29 cellular contexts compared by ENCODE assay signal in genomic region chr11:102142333-102142732, GRCh38. TPM values are rescaled to one million over a fixed set of nuclear protein-coding genes. Genes with fewer than 3 reads are reported as not detected.
A peak's percentile ranks its signal among the peaks of the same experiment; 100 is the strongest.
DNase-seq lines count a peak whose midpoint lies in the region; ATAC-seq, FAIRE-seq and TF ChIP-seq lines count a peak whose summit lies in the region.
"Had no signal": no experiment of that assay in that cellular context is flagged by ENCODE, and none has a peak within 500 bp of the region (broad histone marks: within the 10 kb centered on the region; RNA-seq: fewer than 3 reads in every experiment).

No MANE protein-coding gene starts in this region.

- H3K4me2 ChIP-seq in astrocyte (ENCODE audit: low read length) (no peak overlapping the region), MM.1S (ENCODE audit: low read depth, low read length) (no peak overlapping the region)

- H3K27ac ChIP-seq in astrocyte (ENCODE audit: low read depth, low read length): no peak overlapping the region
- peak overlapping the region in 3 of 4 donors; percentile 60 to 75 (median 67) for H3K27ac ChIP-seq in gastroesophageal sphincter
- H3K27ac ChIP-seq in skeletal muscle tissue (ENCODE audit: low read depth, low read length): peak overlapping the region; percentile 61
- no peak overlapping the region for H3K27ac ChIP-seq in MM.1S (ENCODE audit: low read length)
- H3K27ac ChIP-seq: HL-60, tibial nerve had no signal

- DNase-seq in HFFc6 (no peak), astrocyte (ENCODE audit: low read depth) (no peak), MM.1S (no peak)
- no peak for DNase-seq in T-helper 2 cell treated with Interferon-gamma antibody and Interleukin-4, amounts not matched to agents 5 μg/mL and 100 μg/mL, for 36 hours (ENCODE audit: low spot score)
- no peak for DNase-seq in activated naive CD4-positive, alpha-beta T cell treated with anti-CD3 and anti-CD28 coated beads, Interleukin-2, amount 10 ng/mL, durations not matched to agents 7 days and 5 days
- DNase-seq: activated CD4-positive, alpha-beta T cell treated with anti-CD3 and anti-CD28 coated beads, Interleukin-2, amount 50 U/mL, for 1 hour; aorta; CD4-positive, CD25-positive, alpha-beta regulatory T cell; effector CD8-positive, alpha-beta T cell; erythroblast; kidney glomerular epithelial cell; mammary epithelial cell; NCI-H1048; NCI-H1930; NCI-H774; retina; RPMI8226; stimulated activated CD4-positive, alpha-beta T cell treated with anti-CD3 and anti-CD28 coated beads, Interleukin-4, amount 100 ng/mL, for 4 hours; stimulated activated naive CD8-positive, alpha-beta T cell treated with anti-CD3 and anti-CD28 coated beads, Interleukin-15, Interleukin-2, amounts not matched to agents 100 U/mL and 50 U/mL, for 24 hours had no signal

- CTCF ChIA-PET in activated naive CD4-positive, alpha-beta T cell treated with anti-CD3 and anti-CD28 coated beads, Interleukin-2, amount 10 ng/mL, durations not matched to agents 7 days and 5 days (lab: Charles Lee): no interaction called here

- no peak for TF ChIP-seq POLR2A in gastroesophageal sphincter (IDR thresholded peaks at IDR 0.05)

- peaks cover 5% of the 10 kb centered on the region for H3K36me3 ChIP-seq in astrocyte (ENCODE audit: insufficient read depth, low read length)
- no peaks in the 10 kb centered on the region for H3K36me3 ChIP-seq in gastroesophageal sphincter
- H3K36me3 ChIP-seq in skeletal muscle tissue (ENCODE audit: control insufficient read depth in 3 of 3, insufficient read depth in 3 of 3, low read length in 3 of 3): no peaks in the 10 kb centered on the region
- H3K36me3 ChIP-seq in MM.1S (replicated peaks; ENCODE audit: insufficient read depth, low read length): no peaks in the 10 kb centered on the region

- H3K9me2 ChIP-seq in MM.1S (replicated peaks; ENCODE audit: insufficient read depth, low read length): no peaks in the 10 kb centered on the region

- H2AFZ ChIP-seq in astrocyte (ENCODE audit: low read depth, low read length) (no peak overlapping the region), MM.1S (ENCODE audit: low read length) (no peak overlapping the region)

- H3K9me3 ChIP-seq in astrocyte (ENCODE audit: insufficient read depth, low read depth, low read length) (no peaks in the 10 kb centered on the region), gastroesophageal sphincter (no peaks in the 10 kb centered on the region), skeletal muscle tissue (ENCODE audit: control insufficient read depth in 3 of 3, low read length in 3 of 3) (no peaks in the 10 kb centered on the region), MM.1S (replicated peaks; ENCODE audit: insufficient read depth, low read length) (no peaks in the 10 kb centered on the region)
- H3K9me3 ChIP-seq: tibial nerve had no signal

- H3K4me3 ChIP-seq in astrocyte (ENCODE audit: insufficient read depth, low read depth, low read length) (no peak overlapping the region), gastroesophageal sphincter (no peak overlapping the region), skeletal muscle tissue (ENCODE audit: low read length in 3 of 3) (no peak overlapping the region), MM.1S (ENCODE audit: low read length) (no peak overlapping the region)
- H3K4me3 ChIP-seq: tibial nerve had no signal

- H4K20me1 ChIP-seq in astrocyte (ENCODE audit: insufficient read depth, low read length) (peaks cover 53% of the 10 kb centered on the region), MM.1S (ENCODE audit: insufficient read depth, low read length) (no peaks in the 10 kb centered on the region)

- H3K27me3 Mint-ChIP-seq in HFFc6 (ENCODE audit: insufficient read depth) (no peaks in the 10 kb centered on the region), astrocyte (ENCODE audit: low read depth, unreplicated experiment) (no peaks in the 10 kb centered on the region)
- H3K27me3 Mint-ChIP-seq in T-helper 2 cell treated with Interferon-gamma antibody and Interleukin-4, amounts not matched to agents 5 μg/mL and 100 μg/mL, for 36 hours (ENCODE audit: low read depth): no peaks in the 10 kb centered on the region
- H3K27me3 Mint-ChIP-seq in activated naive CD4-positive, alpha-beta T cell treated with anti-CD3 and anti-CD28 coated beads, Interleukin-2, amount 10 ng/mL, durations not matched to agents 7 days and 5 days: no peaks in the 10 kb centered on the region

- ATAC-seq in gastroesophageal sphincter (no peak), HG03469 (IDR thresholded peaks at IDR 0.05; ENCODE audit: unreplicated experiment) (no peak)
- ATAC-seq: activated naive CD4-positive, alpha-beta T cell treated with anti-CD3 and anti-CD28 coated beads, Interleukin-2, amount 50 U/mL, for 72 hours; stimulated activated naive CD8-positive, alpha-beta T cell treated with anti-CD3 and anti-CD28 coated beads, Interleukin-15, Interleukin-2, amounts not matched to agents 100 U/mL and 50 U/mL, for 24 hours had no signal

- H3K36me3 Mint-ChIP-seq in HFFc6 (ENCODE audit: low read depth) (peaks cover 33% of the 10 kb centered on the region), astrocyte (ENCODE audit: low read depth, unreplicated experiment) (peaks cover 8% of the 10 kb centered on the region)
- H3K36me3 Mint-ChIP-seq in T-helper 2 cell treated with Interferon-gamma antibody and Interleukin-4, amounts not matched to agents 5 μg/mL and 100 μg/mL, for 36 hours (ENCODE audit: low read depth): no peaks in the 10 kb centered on the region
- no peaks in the 10 kb centered on the region for H3K36me3 Mint-ChIP-seq in activated naive CD4-positive, alpha-beta T cell treated with anti-CD3 and anti-CD28 coated beads, Interleukin-2, amount 10 ng/mL, durations not matched to agents 7 days and 5 days
- H3K36me3 Mint-ChIP-seq: activated naive CD4-positive, alpha-beta T cell treated with anti-CD3 and anti-CD28 coated beads, Interleukin-2, amount 50 U/mL, for 72 hours; CD4-positive, CD25-positive, alpha-beta regulatory T cell had no signal

- peak overlapping the region; percentile 23; the same call in 1 of the 2 replicates for H3K27ac Mint-ChIP-seq in HFFc6
- H3K27ac Mint-ChIP-seq in astrocyte (ENCODE audit: unreplicated experiment): peak overlapping the region; percentile 55
- H3K27ac Mint-ChIP-seq in T-helper 2 cell treated with Interferon-gamma antibody and Interleukin-4, amounts not matched to agents 5 μg/mL and 100 μg/mL, for 36 hours: no peak overlapping the region
- no peak overlapping the region for H3K27ac Mint-ChIP-seq in activated naive CD4-positive, alpha-beta T cell treated with anti-CD3 and anti-CD28 coated beads, Interleukin-2, amount 10 ng/mL, durations not matched to agents 7 days and 5 days
- H3K27ac Mint-ChIP-seq: activated naive CD4-positive, alpha-beta T cell treated with anti-CD3 and anti-CD28 coated beads, Interleukin-2, amount 50 U/mL, for 72 hours; activated T-helper 1 cell treated with anti-CD3 and anti-CD28 coated beads, Interleukin-12 subunit alpha, Interleukin-12 subunit beta, Interleukin-2, Interleukin-4 antibody, amounts not matched to agents 30 ng/mL and 10 ng/mL and 1 ng/mL, durations not matched to agents 14 hours and 24 hours and 36 hours; CD4-positive, CD25-positive, alpha-beta regulatory T cell had no signal

- H3K4me1 ChIP-seq in astrocyte (ENCODE audit: insufficient read depth, low read length): peaks cover 23% of the 10 kb centered on the region
- H3K4me1 ChIP-seq in gastroesophageal sphincter: peaks cover 7 to 90% (median 23%) of the 10 kb centered on the region in 3 donors
- peaks cover 38 to 52% (median 46%) of the 10 kb centered on the region in 3 donors for H3K4me1 ChIP-seq in skeletal muscle tissue (ENCODE audit: control insufficient read depth in 3 of 3, insufficient read depth in 3 of 3, low read length in 3 of 3)
- no peaks in the 10 kb centered on the region for H3K4me1 ChIP-seq in MM.1S (ENCODE audit: low read length)

- no peaks in the 10 kb centered on the region for H3F3A ChIP-seq in MM.1S (ENCODE audit: insufficient read depth, low read length)

- H3K4me1 Mint-ChIP-seq in HFFc6 (ENCODE audit: low read depth) (peaks cover 100% of the 10 kb centered on the region), astrocyte (ENCODE audit: low read depth, unreplicated experiment) (peaks cover 49% of the 10 kb centered on the region)
- H3K4me1 Mint-ChIP-seq in T-helper 2 cell treated with Interferon-gamma antibody and Interleukin-4, amounts not matched to agents 5 μg/mL and 100 μg/mL, for 36 hours (ENCODE audit: low read depth): no peaks in the 10 kb centered on the region
- H3K4me1 Mint-ChIP-seq in activated naive CD4-positive, alpha-beta T cell treated with anti-CD3 and anti-CD28 coated beads, Interleukin-2, amount 10 ng/mL, durations not matched to agents 7 days and 5 days: no peaks in the 10 kb centered on the region
- H3K4me1 Mint-ChIP-seq: CD4-positive, CD25-positive, alpha-beta regulatory T cell had no signal

- TF ChIP-seq EP300 in gastroesophageal sphincter (IDR thresholded peaks at IDR 0.05): no peak

- WGBS in gastroesophageal sphincter (ENCODE audit: low coverage in 1 of 2), 2 donors: 15% methylated on average over 1 of the region's 1 CpG

- TF ChIP-seq CTCF in HFFc6 (IDR thresholded peaks at IDR 0.05) (no peak), astrocyte (IDR thresholded peaks at IDR 0.05; ENCODE audit: insufficient read depth, low read depth, low read length) (no peak), gastroesophageal sphincter (IDR thresholded peaks at IDR 0.05) (no peak), MM.1S (IDR thresholded peaks at IDR 0.05; ENCODE audit: low read length) (no peak)

- peak; percentile 9 for FAIRE-seq in astrocyte (lab: Jason Lieb, UNC)
- FAIRE-seq: D721Med, GM12892, H54 had no signal

- H3K9ac ChIP-seq in astrocyte (ENCODE audit: low read length) (no peak overlapping the region), skeletal muscle tissue (ENCODE audit: low read depth in 1 of 3, low read length in 3 of 3) (peak overlapping the region; percentile 27 to 45 (median 41)), MM.1S (ENCODE audit: low read length) (no peak overlapping the region)

- H3K27me3 ChIP-seq in astrocyte (ENCODE audit: insufficient read depth, low read length) (no peaks in the 10 kb centered on the region), gastroesophageal sphincter (no peaks in the 10 kb centered on the region), skeletal muscle tissue (ENCODE audit: control insufficient read depth in 3 of 3, insufficient read depth in 3 of 3, low read length in 3 of 3) (no peaks in the 10 kb centered on the region), MM.1S (replicated peaks; ENCODE audit: insufficient read depth, low read length) (no peaks in the 10 kb centered on the region)
- H3K27me3 ChIP-seq: tibial nerve had no signal

- H3K4me3 Mint-ChIP-seq in HFFc6 (0 out of 2 replicates have a peak overlapping the region, but pooled peaks have one; percentile 0), astrocyte (ENCODE audit: unreplicated experiment) (no peak overlapping the region)
- H3K4me3 Mint-ChIP-seq in T-helper 2 cell treated with Interferon-gamma antibody and Interleukin-4, amounts not matched to agents 5 μg/mL and 100 μg/mL, for 36 hours: no peak overlapping the region
- no peak overlapping the region for H3K4me3 Mint-ChIP-seq in activated naive CD4-positive, alpha-beta T cell treated with anti-CD3 and anti-CD28 coated beads, Interleukin-2, amount 10 ng/mL, durations not matched to agents 7 days and 5 days
- H3K4me3 Mint-ChIP-seq: activated T-helper 1 cell treated with anti-CD3 and anti-CD28 coated beads, Interleukin-12 subunit alpha, Interleukin-12 subunit beta, Interleukin-2, Interleukin-4 antibody, amounts not matched to agents 30 ng/mL and 10 ng/mL and 1 ng/mL, durations not matched to agents 14 hours and 24 hours and 36 hours; CD4-positive, CD25-positive, alpha-beta regulatory T cell had no signal

- H3K79me2 ChIP-seq in astrocyte (ENCODE audit: insufficient read depth, low read length): peaks cover 92% of the 10 kb centered on the region
- no peaks in the 10 kb centered on the region for H3K79me2 ChIP-seq in MM.1S (ENCODE audit: low read length)

- peaks cover 10% of the 10 kb centered on the region for H3K9me3 Mint-ChIP-seq in HFFc6
- H3K9me3 Mint-ChIP-seq in astrocyte (ENCODE audit: unreplicated experiment): no peaks in the 10 kb centered on the region
- no peaks in the 10 kb centered on the region for H3K9me3 Mint-ChIP-seq in T-helper 2 cell treated with Interferon-gamma antibody and Interleukin-4, amounts not matched to agents 5 μg/mL and 100 μg/mL, for 36 hours
- no peaks in the 10 kb centered on the region for H3K9me3 Mint-ChIP-seq in activated naive CD4-positive, alpha-beta T cell treated with anti-CD3 and anti-CD28 coated beads, Interleukin-2, amount 10 ng/mL, durations not matched to agents 7 days and 5 days
- H3K9me3 Mint-ChIP-seq: activated naive CD4-positive, alpha-beta T cell treated with anti-CD3 and anti-CD28 coated beads, Interleukin-2, amount 50 U/mL, for 72 hours; activated T-helper 1 cell treated with anti-CD3 and anti-CD28 coated beads, Interleukin-12 subunit alpha, Interleukin-12 subunit beta, Interleukin-2, Interleukin-4 antibody, amounts not matched to agents 30 ng/mL and 10 ng/mL and 1 ng/mL, durations not matched to agents 14 hours and 24 hours and 36 hours; CD4-positive, CD25-positive, alpha-beta regulatory T cell had no signal

RNA-seq across cellular contexts. Expression of gene YAP1, which starts 32.1 kb away (rescaled TPM):
- 100 to 1,000 TPM; 120 to 159 (median 133) TPM for total RNA-seq in HFFc6 (2021; fragmentation: NEBNext Ultra II Directional; extraction: Animal tissue kit (Norgen Biotek cat#: 25700))
- total RNA-seq in astrocyte (122 and 129 TPM in 2 replicates), gastroesophageal sphincter (100 to 1,000 TPM; 192 to 323 (median 278) TPM), skeletal muscle tissue (49.6 TPM)
- total RNA-seq: CD4-positive, CD25-positive, alpha-beta regulatory T cell had no signal

Comparison
In these comparisons a context has a peak if more than half of its experiments do, and no peak if none do; other contexts are left out.
1. H3K27ac Mint-ChIP-seq: peak in HFFc6 (single experiment) and astrocyte (single experiment); none in T-helper 2 cell treated with Interferon-gamma antibody and Interleukin-4, amounts not matched to agents 5 μg/mL and 100 μg/mL, for 36 hours (single experiment) and activated naive CD4-positive, alpha-beta T cell treated with anti-CD3 and anti-CD28 coated beads, Interleukin-2, amount 10 ng/mL, durations not matched to agents 7 days and 5 days (single experiment).
2. H3K27ac ChIP-seq: peak in gastroesophageal sphincter (3 of 4) and skeletal muscle tissue (single experiment); none in astrocyte (single experiment) and MM.1S (single experiment).
3. H3K9ac ChIP-seq: peak in skeletal muscle tissue (3 of 3); none in astrocyte (single experiment) and MM.1S (single experiment).